1 cellular context compared by ENCODE assay signal in genomic region chr2:215920244-215921100, GRCh38.
TF ChIP-seq lines count a peak whose summit lies in the region.

No MANE protein-coding gene starts in this region.

TF ChIP-seq in HepG2, 621 proteins besides CTCF, POLR2A, EP300 and RAD21 (continued from another document):
- TF ChIP-seq ZNF382 (CRISPR knock-in tag; IDR thresholded peaks at IDR 0.05; ENCODE audit: borderline replicate concordance) (no peak), ZNF781 (CRISPR knock-in tag; IDR thresholded peaks at IDR 0.05; ENCODE audit: borderline replicate concordance, not compliant biosample characterization) (no peak), PITX1 (CRISPR knock-in tag; IDR thresholded peaks at IDR 0.05) (peak; percentile 47; the same call in 1 of the 2 replicates), ZNF746 (CRISPR knock-in tag; IDR thresholded peaks at IDR 0.05) (no peak), IKZF4 (CRISPR knock-in tag; IDR thresholded peaks at IDR 0.05; ENCODE audit: borderline replicate concordance, low read depth, not compliant biosample characterization) (no peak), BRD4 (CRISPR knock-in tag; IDR thresholded peaks at IDR 0.05) (peak; percentile 68), ZNF580 (CRISPR knock-in tag; IDR thresholded peaks at IDR 0.05; ENCODE audit: borderline replicate concordance, low read depth) (0 out of 2 replicates have a peak, but pooled peaks have one; percentile 21), MIER3 (CRISPR knock-in tag; IDR thresholded peaks at IDR 0.05; ENCODE audit: borderline replicate concordance) (peak; percentile 76), ZZZ3 (CRISPR knock-in tag; IDR thresholded peaks at IDR 0.05; ENCODE audit: borderline replicate concordance) (no peak), ZFP36L1 (CRISPR knock-in tag; IDR thresholded peaks at IDR 0.05) (no peak), ZNF652 (CRISPR knock-in tag; IDR thresholded peaks at IDR 0.05; ENCODE audit: borderline replicate concordance, low read depth) (no peak), SOX6 (IDR thresholded peaks at IDR 0.05) (no peak), SOX6 (CRISPR knock-in tag; IDR thresholded peaks at IDR 0.05) (peak; percentile 57), KAT7 (CRISPR knock-in tag; IDR thresholded peaks at IDR 0.05; ENCODE audit: borderline replicate concordance) (no peak), YY1 (IDR thresholded peaks at IDR 0.05; ENCODE audit: insufficient read depth, insufficient replicate concordance, low read depth, low read length) (peak; percentile 53), CBX1 (IDR thresholded peaks at IDR 0.05; ENCODE audit: low read depth) (no peak), ELF1 (CRISPR knock-in tag; IDR thresholded peaks at IDR 0.05) (no peak), ZNF24 (IDR thresholded peaks at IDR 0.05) (no peak), PHF20 (CRISPR knock-in tag; IDR thresholded peaks at IDR 0.05) (no peak), ZNF512B (CRISPR knock-in tag; IDR thresholded peaks at IDR 0.05; ENCODE audit: borderline replicate concordance) (no peak), BATF2 (CRISPR knock-in tag; IDR thresholded peaks at IDR 0.05) (no peak), SSRP1 (CRISPR knock-in tag; IDR thresholded peaks at IDR 0.05) (no peak), MLLT10 (CRISPR knock-in tag; IDR thresholded peaks at IDR 0.05) (no peak), ZSCAN21 (CRISPR knock-in tag; IDR thresholded peaks at IDR 0.05; ENCODE audit: borderline replicate concordance) (no peak), ZNF501 (CRISPR knock-in tag; IDR thresholded peaks at IDR 0.05) (no peak; the same call in 1 of the 2 replicates), MBD4 (IDR thresholded peaks at IDR 0.05; ENCODE audit: borderline replicate concordance, low read length) (no peak), ZNF614 (CRISPR knock-in tag; IDR thresholded peaks at IDR 0.05; ENCODE audit: borderline replicate concordance) (no peak), DMTF1 (CRISPR knock-in tag; IDR thresholded peaks at IDR 0.05) (no peak), CREBL2 (CRISPR knock-in tag; IDR thresholded peaks at IDR 0.05; ENCODE audit: borderline replicate concordance) (no peak), ARNT2 (CRISPR knock-in tag; IDR thresholded peaks at IDR 0.05; ENCODE audit: low read depth) (no peak; the same call in none of the 2 replicates), NR2F1 (CRISPR knock-in tag; IDR thresholded peaks at IDR 0.05) (no peak), ZFP90 (CRISPR knock-in tag; IDR thresholded peaks at IDR 0.05; ENCODE audit: borderline replicate concordance) (0 out of 2 replicates have a peak, but pooled peaks have one; percentile 50), ZNF17 (CRISPR knock-in tag; IDR thresholded peaks at IDR 0.05) (no peak), ZSCAN20 (CRISPR knock-in tag; IDR thresholded peaks at IDR 0.05; ENCODE audit: borderline replicate concordance) (no peak), ONECUT2 (CRISPR knock-in tag; IDR thresholded peaks at IDR 0.05) (no peak), ZNF839 (CRISPR knock-in tag; IDR thresholded peaks at IDR 0.05; ENCODE audit: borderline replicate concordance) (no peak), TFDP1 (CRISPR knock-in tag; IDR thresholded peaks at IDR 0.05; ENCODE audit: borderline replicate concordance) (no peak), MTA3 (CRISPR knock-in tag; IDR thresholded peaks at IDR 0.05) (no peak), HMGXB4 (CRISPR knock-in tag; IDR thresholded peaks at IDR 0.05; ENCODE audit: borderline replicate concordance in 1 of 2, low read depth in 1 of 2) (0 out of 4 replicates have a peak, but pooled peaks of 1 of the 2 experiments have one; percentile 22), CEBPG (CRISPR knock-in tag; IDR thresholded peaks at IDR 0.05) (no peak), FOSL2 (CRISPR knock-in tag; IDR thresholded peaks at IDR 0.05) (0 out of 2 replicates have a peak, but pooled peaks have one; percentile 40), ZNF207 (IDR thresholded peaks at IDR 0.05; ENCODE audit: borderline replicate concordance) (no peak), TEAD3 (CRISPR knock-in tag; optimal IDR thresholded peaks at IDR 0.05; ENCODE audit: borderline replicate concordance) (peak; percentile 17), ZFX (CRISPR knock-in tag; IDR thresholded peaks at IDR 0.05; ENCODE audit: low read depth) (peak; percentile 50; the same call in 1 of the 2 replicates), ZC3H4 (CRISPR knock-in tag; IDR thresholded peaks at IDR 0.05; ENCODE audit: borderline replicate concordance) (no peak), GABPB1 (CRISPR knock-in tag; IDR thresholded peaks at IDR 0.05) (no peak), ZFP82 (CRISPR knock-in tag; IDR thresholded peaks at IDR 0.05; ENCODE audit: borderline replicate concordance) (no peak), ZNF558 (CRISPR knock-in tag; IDR thresholded peaks at IDR 0.05; ENCODE audit: borderline replicate concordance) (no peak), CHD2 (IDR thresholded peaks at IDR 0.05; ENCODE audit: low read depth, low read length) (no peak), ZBTB38 (CRISPR knock-in tag; IDR thresholded peaks at IDR 0.05) (no peak), TEF (CRISPR knock-in tag; IDR thresholded peaks at IDR 0.05) (no peak), MAF1 (CRISPR knock-in tag; IDR thresholded peaks at IDR 0.05; ENCODE audit: borderline replicate concordance) (no peak), ZNF749 (CRISPR knock-in tag; IDR thresholded peaks at IDR 0.05; ENCODE audit: borderline replicate concordance) (no peak), ZBTB10 (CRISPR knock-in tag; IDR thresholded peaks at IDR 0.05; ENCODE audit: borderline replicate concordance) (no peak), HMG20A (CRISPR knock-in tag; IDR thresholded peaks at IDR 0.05; ENCODE audit: borderline replicate concordance) (no peak; the same call in 1 of the 2 replicates), BCLAF1 (IDR thresholded peaks at IDR 0.05) (no peak), RBM39 (IDR thresholded peaks at IDR 0.05; ENCODE audit: low read depth, low read length, poor library complexity, severe bottlenecking) (no peak)
